Comparison of ENCODE assay signal across 9 cellular contexts in the genomic region with DNA sequence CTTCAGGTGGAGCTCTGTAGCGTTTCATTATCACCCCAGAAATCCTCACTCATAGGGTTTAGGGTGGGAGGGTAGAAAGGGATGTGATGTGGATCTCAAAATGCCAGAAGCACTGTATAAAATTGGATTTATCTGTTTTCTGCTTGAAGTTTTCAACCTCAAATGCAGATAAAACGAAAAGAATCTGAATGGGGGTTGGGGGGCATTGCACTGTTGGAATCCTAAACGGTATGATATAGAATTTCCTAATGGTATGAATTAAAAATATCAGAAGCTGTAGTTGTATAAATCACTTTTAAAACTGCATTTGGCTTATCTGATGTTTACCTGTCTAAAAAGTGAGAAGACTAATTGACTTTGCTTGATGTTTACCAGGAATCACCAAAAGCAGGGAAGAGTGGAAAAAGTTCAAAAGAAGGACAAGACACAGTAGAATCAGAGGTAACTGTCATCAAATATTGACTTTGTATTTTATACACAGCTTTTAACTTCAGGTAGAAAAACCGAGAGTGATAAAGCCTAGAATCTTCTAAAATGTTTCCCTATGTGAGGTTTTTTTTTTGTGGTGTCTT. TPM values are rescaled to one million over a fixed set of nuclear protein-coding genes. Genes with fewer than 3 reads are reported as not detected.
DNase-seq lines count a peak whose midpoint lies in the region; ATAC-seq, FAIRE-seq and TF ChIP-seq lines count a peak whose summit lies in the region.
"Had no signal": no experiment of that assay in that cellular context is flagged by ENCODE, and none has a peak within 500 bp of the region (broad histone marks: within the 10 kb centered on the region; RNA-seq: fewer than 3 reads in every experiment).

No MANE protein-coding gene starts in this region.

- no peak for FAIRE-seq in kidney (lab: Jason Lieb, UNC)
- FAIRE-seq: A204.1 had no signal

- H3K27ac ChIP-seq in kidney (ENCODE audit: low read depth in 2 of 2, low read length in 2 of 2) (no peak overlapping the region), substantia nigra (ENCODE audit: low read depth, low read length, poor library complexity, severe bottlenecking) (peak overlapping the region; percentile 47)

- H3K9me3 ChIP-seq in kidney (ENCODE audit: control insufficient read depth in 1 of 2, low read length in 2 of 2): no peaks in the 10 kb centered on the region

- peaks cover 4 to 11% of the 10 kb centered on the region in 2 donors for H3K36me3 ChIP-seq in kidney (ENCODE audit: control insufficient read depth in 1 of 2, insufficient read depth in 2 of 2, low read length in 2 of 2)

- peak overlapping the region; percentile 77 for H3K27ac Mint-ChIP-seq in T-helper 1 cell treated with Interleukin-12 subunit alpha and Interleukin-12 subunit beta and Interleukin-4 antibody, amounts not matched to agents 30 μg/mL and 1 μg/mL, for 36 hours
- peak overlapping the region; percentile 11 for H3K27ac Mint-ChIP-seq in activated naive CD8-positive, alpha-beta T cell treated with anti-CD3 and anti-CD28 coated beads, Interleukin-2, amount 50 U/mL, for 24 hours

- H3K4me1 ChIP-seq in kidney (ENCODE audit: control insufficient read depth in 1 of 2, insufficient read depth in 1 of 2, low read depth in 1 of 2, low read length in 2 of 2): peaks cover 0 to 3% of the 10 kb centered on the region in 2 donors

- H3K36me3 Mint-ChIP-seq in T-helper 1 cell treated with Interleukin-12 subunit alpha and Interleukin-12 subunit beta and Interleukin-4 antibody, amounts not matched to agents 30 μg/mL and 1 μg/mL, for 36 hours (ENCODE audit: low read depth): peaks cover 17% of the 10 kb centered on the region
- H3K36me3 Mint-ChIP-seq in activated naive CD8-positive, alpha-beta T cell treated with anti-CD3 and anti-CD28 coated beads, Interleukin-2, amount 50 U/mL, for 24 hours (ENCODE audit: low read depth): peaks cover 20% of the 10 kb centered on the region

- H3K9ac ChIP-seq in kidney (ENCODE audit: low read length in 2 of 2): peak overlapping the region; percentile 8 to 61

- no peak for TF ChIP-seq CTCF in kidney (IDR thresholded peaks at IDR 0.05; ENCODE audit: borderline replicate concordance, extremely low read depth, insufficient read depth)

- peak overlapping the region; percentile 89 for H3K4me3 Mint-ChIP-seq in T-helper 1 cell treated with Interleukin-12 subunit alpha and Interleukin-12 subunit beta and Interleukin-4 antibody, amounts not matched to agents 30 μg/mL and 1 μg/mL, for 36 hours
- peak overlapping the region; percentile 83 for H3K4me3 Mint-ChIP-seq in activated naive CD8-positive, alpha-beta T cell treated with anti-CD3 and anti-CD28 coated beads, Interleukin-2, amount 50 U/mL, for 24 hours

- DNase-seq in T-helper 1 cell: no peak
- no peak for DNase-seq in activated naive CD8-positive, alpha-beta T cell treated with anti-CD3 and anti-CD28 coated beads, Interleukin-2, amount 50 U/mL, for 24 hours
- no peak for DNase-seq in kidney
- DNase-seq in substantia nigra (lab: John Stamatoyannopoulos, UW): no peak
- no peak for DNase-seq in NCI-H1930 (lab: John Stamatoyannopoulos, UW)
- DNase-seq in SKM-1 (lab: John Stamatoyannopoulos, UW; ENCODE audit: unreplicated experiment): no peak

- H3K4me3 ChIP-seq in kidney (ENCODE audit: low read length in 2 of 2): peak overlapping the region; percentile 37 to 63

- ATAC-seq in activated naive CD8-positive, alpha-beta T cell treated with anti-CD3 and anti-CD28 coated beads, Interleukin-2, amount 50 U/mL, for 24 hours: no peak
- ATAC-seq in GM18867 (IDR thresholded peaks at IDR 0.05; ENCODE audit: unreplicated experiment): no peak

- H3K27me3 Mint-ChIP-seq in T-helper 1 cell treated with Interleukin-12 subunit alpha and Interleukin-12 subunit beta and Interleukin-4 antibody, amounts not matched to agents 30 μg/mL and 1 μg/mL, for 36 hours (ENCODE audit: low read depth): peaks cover 11% of the 10 kb centered on the region
- H3K27me3 Mint-ChIP-seq in activated naive CD8-positive, alpha-beta T cell treated with anti-CD3 and anti-CD28 coated beads, Interleukin-2, amount 50 U/mL, for 24 hours: no peaks in the 10 kb centered on the region

- intact Hi-C loops in kidney (cut with DNase I): no loop called here

- peaks cover 34% of the 10 kb centered on the region for H3K4me1 Mint-ChIP-seq in T-helper 1 cell treated with Interleukin-12 subunit alpha and Interleukin-12 subunit beta and Interleukin-4 antibody, amounts not matched to agents 30 μg/mL and 1 μg/mL, for 36 hours (ENCODE audit: low read depth)
- peaks cover 54% of the 10 kb centered on the region for H3K4me1 Mint-ChIP-seq in activated naive CD8-positive, alpha-beta T cell treated with anti-CD3 and anti-CD28 coated beads, Interleukin-2, amount 50 U/mL, for 24 hours

- H3K9me3 Mint-ChIP-seq in T-helper 1 cell treated with Interleukin-12 subunit alpha and Interleukin-12 subunit beta and Interleukin-4 antibody, amounts not matched to agents 30 μg/mL and 1 μg/mL, for 36 hours: no peaks in the 10 kb centered on the region
- H3K9me3 Mint-ChIP-seq in activated naive CD8-positive, alpha-beta T cell treated with anti-CD3 and anti-CD28 coated beads, Interleukin-2, amount 50 U/mL, for 24 hours: no peaks in the 10 kb centered on the region

RNA-seq across cellular contexts. Expression of a gene that starts 1.1 kb away (rescaled TPM):
- 129 TPM for total RNA-seq in kidney
- polyA plus RNA-seq in kidney (ENCODE audit: insufficient read depth, low read depth, low replicate concordance): 65.6 TPM
